Comparison of ENCODE assay signal across 15 cellular contexts in the genomic region with DNA sequence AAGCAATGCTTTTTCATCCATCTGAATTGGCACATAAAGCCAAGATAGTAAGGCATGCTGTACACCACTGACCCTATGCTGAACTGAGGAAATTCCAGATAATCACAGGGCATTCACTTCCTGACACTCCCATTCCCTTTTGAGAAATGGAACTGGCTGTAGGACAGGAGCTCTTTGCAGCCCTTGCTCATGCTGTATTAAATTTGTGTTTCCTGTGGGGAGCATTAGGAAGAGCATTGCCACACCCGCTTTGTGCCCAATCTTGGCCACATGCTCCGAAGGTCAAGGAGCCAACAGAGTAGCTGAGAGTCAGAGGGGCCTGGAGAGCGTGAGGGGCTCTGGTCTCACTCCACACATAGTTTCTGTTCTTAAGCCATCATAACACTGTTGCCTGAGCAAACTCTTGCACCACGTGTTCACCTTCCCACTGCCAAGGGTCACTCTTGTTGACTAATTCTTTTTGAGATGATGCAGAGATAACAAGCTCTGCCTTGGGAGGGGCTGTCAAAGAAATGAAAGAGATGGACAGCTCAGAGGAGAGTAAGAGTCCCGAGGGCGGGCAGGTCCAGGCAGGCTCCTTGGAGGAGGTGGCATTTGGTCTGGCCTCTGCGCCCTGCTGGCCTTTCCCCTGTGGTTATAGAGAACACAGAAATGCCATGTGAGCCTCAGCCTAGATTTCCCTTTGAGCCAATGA. TPM values are rescaled to one million over a fixed set of nuclear protein-coding genes. Genes with fewer than 3 reads are reported as not detected.
DNase-seq lines count a peak whose midpoint lies in the region; ATAC-seq, FAIRE-seq and TF ChIP-seq lines count a peak whose summit lies in the region.
"Had no signal": no experiment of that assay in that cellular context is flagged by ENCODE, and none has a peak within 500 bp of the region (broad histone marks: within the 10 kb centered on the region; RNA-seq: fewer than 3 reads in every experiment).

No MANE protein-coding gene starts in this region.

- H3K9me2 ChIP-seq in Loucy (replicated peaks; ENCODE audit: low read depth, low read length): no peaks in the 10 kb centered on the region
- H3K9me2 ChIP-seq: SK-N-SH had no signal

- intact Hi-C loops in Caco-2 (cut with micrococcal nuclease; ENCODE audit: unreplicated experiment): loop anchor here (1.0 kb wide), 2 partner anchors 8 to 22 kb away; no protein-coding TSS in a partner anchor
- intact Hi-C loops in mammary epithelial cell (cut with micrococcal nuclease): loop anchor here (1.0 kb wide), 2 partner anchors 21 to 166 kb away; no protein-coding TSS in a partner anchor
- intact Hi-C loops in left colon (cut with DNase I, micrococcal nuclease): no loop called here

- peaks cover 28% of the 10 kb centered on the region for H3K4me1 Mint-ChIP-seq in Caco-2 (ENCODE audit: low read depth, unreplicated experiment)
- no peaks in the 10 kb centered on the region for H3K4me1 Mint-ChIP-seq in activated CD8-positive, alpha-beta memory T cell treated with anti-CD3 and anti-CD28 coated beads, Interleukin-2, amount 10 ng/mL, durations not matched to agents 7 days and 5 days

- H3K9ac ChIP-seq in Loucy (ENCODE audit: low read depth, low read length, poor library complexity, severe bottlenecking) (peak overlapping the region; percentile 73), mammary epithelial cell (ENCODE audit: insufficient read depth, low read length) (peak overlapping the region; percentile 24)
- H3K9ac ChIP-seq: SK-N-SH had no signal

- in situ Hi-C loops in mammary epithelial cell (cut with MboI; ENCODE audit: low sequenced_read_pairs in 2 of 2): no loop called here

- no peaks in the 10 kb centered on the region for H3K27me3 Mint-ChIP-seq in Caco-2 (ENCODE audit: insufficient read depth, unreplicated experiment)
- peaks cover 12% of the 10 kb centered on the region for H3K27me3 Mint-ChIP-seq in activated CD8-positive, alpha-beta memory T cell treated with anti-CD3 and anti-CD28 coated beads, Interleukin-2, amount 10 ng/mL, durations not matched to agents 7 days and 5 days

- TF ChIP-seq CTCF in Caco-2 (IDR thresholded peaks at IDR 0.05; ENCODE audit: insufficient read depth in 1 of 2, low read depth in 1 of 2, low read length in 1 of 2, severe bottlenecking in 1 of 2, unreplicated experiment in 1 of 2) (no peak), Loucy (conservative IDR thresholded peaks at IDR 0.05; ENCODE audit: low read length) (no peak), mammary epithelial cell (conservative IDR thresholded peaks at IDR 0.05 in 1 of 2, IDR thresholded peaks at IDR 0.05 in 1 of 2; ENCODE audit: extremely low read depth in 1 of 2, insufficient read depth in 1 of 2, low read depth in 1 of 2, low read length in 2 of 2) (no peak), BE2C (IDR thresholded peaks at IDR 0.05; ENCODE audit: low read depth, low read length) (no peak)

- no peaks in the 10 kb centered on the region for H4K20me1 ChIP-seq in Loucy (ENCODE audit: insufficient read depth, low read length, poor library complexity, severe bottlenecking)
- H4K20me1 ChIP-seq in mammary epithelial cell (ENCODE audit: insufficient read depth, low read length): no peaks in the 10 kb centered on the region

- H3K9me3 ChIP-seq in Caco-2 (no peaks in the 10 kb centered on the region), Loucy (ENCODE audit: insufficient read depth, low read depth, low read length) (no peaks in the 10 kb centered on the region), mammary epithelial cell (replicated peaks; ENCODE audit: insufficient read depth, low read length) (no peaks in the 10 kb centered on the region), BE2C (no peaks in the 10 kb centered on the region), small intestine (ENCODE audit: control insufficient read depth, low read depth) (no peaks in the 10 kb centered on the region)
- H3K9me3 ChIP-seq: SK-N-SH, tibial nerve had no signal

- H3K4me3 ChIP-seq in Caco-2 (ENCODE audit: low read depth, low read length) (no peak overlapping the region), Loucy (ENCODE audit: low read length, poor library complexity, severe bottlenecking) (peak overlapping the region; percentile 64), mammary epithelial cell (replicated peaks in 1 of 3; ENCODE audit: insufficient read depth in 1 of 3, low read depth in 2 of 3, low read length in 3 of 3) (no peak overlapping the region), BE2C (ENCODE audit: low read depth, low read length) (no peak overlapping the region), small intestine (ENCODE audit: low read depth in 1 of 2, low read length in 2 of 2) (no peak overlapping the region)
- H3K4me3 ChIP-seq: tibial nerve had no signal

- peaks cover 8% of the 10 kb centered on the region for H3F3A ChIP-seq in Loucy (ENCODE audit: low read depth)

- no peaks in the 10 kb centered on the region for H3K9me3 Mint-ChIP-seq in Caco-2 (ENCODE audit: unreplicated experiment)
- H3K9me3 Mint-ChIP-seq in activated CD8-positive, alpha-beta memory T cell treated with anti-CD3 and anti-CD28 coated beads, Interleukin-2, amount 10 ng/mL, durations not matched to agents 7 days and 5 days (ENCODE audit: low read depth): no peaks in the 10 kb centered on the region

- no peak for FAIRE-seq in small intestine (lab: Jason Lieb, UNC)
- FAIRE-seq: GM12892 had no signal

- H3K27ac Mint-ChIP-seq in Caco-2 (ENCODE audit: unreplicated experiment): peak overlapping the region; percentile 38
- H3K27ac Mint-ChIP-seq in activated CD8-positive, alpha-beta memory T cell treated with anti-CD3 and anti-CD28 coated beads, Interleukin-2, amount 10 ng/mL, durations not matched to agents 7 days and 5 days: no peak overlapping the region

- DNase-seq in Caco-2 (peak; percentile 74 to 90), mammary epithelial cell (peak; percentile 96), left colon (no peak), BE2C (no peak), small intestine (no peak)
- DNase-seq in activated CD8-positive, alpha-beta memory T cell treated with anti-CD3 and anti-CD28 coated beads, Interleukin-2, amount 10 ng/mL, durations not matched to agents 7 days and 5 days: no peak
- DNase-seq in stimulated activated CD4-positive, alpha-beta T cell treated with anti-CD3 and anti-CD28 coated beads, Interleukin-2, amount 100 ng/mL, for 48 hours: no peak
- DNase-seq: activated naive CD4-positive, alpha-beta T cell treated with Interleukin-2 at 50 U/mL for 16 hours; central memory CD4-positive, alpha-beta T cell; NCI-H2029 treated with DMSO at 0.1 percent for 48 hours; SK-N-SH; stimulated activated CD8-positive, alpha-beta memory T cell treated with anti-CD3 and anti-CD28 coated beads, Interleukin-4, amount 100 ng/mL, for 48 hours had no signal

- BruUV-seq in Caco-2 (replicated peaks; lab: Mats Ljungman, UMichigan) (no TSS peak), mammary epithelial cell (replicated peaks; lab: Mats Ljungman, UMichigan) (no TSS peak)

- H3K27me3 ChIP-seq in Caco-2 (replicated peaks; ENCODE audit: control insufficient read depth, insufficient read depth, low read length) (no peaks in the 10 kb centered on the region), Loucy (ENCODE audit: insufficient read depth, low read length, poor library complexity, severe bottlenecking) (no peaks in the 10 kb centered on the region), mammary epithelial cell (ENCODE audit: insufficient read depth, low read length) (no peaks in the 10 kb centered on the region), BE2C (no peaks in the 10 kb centered on the region), small intestine (ENCODE audit: control insufficient read depth in 2 of 2, insufficient read depth in 2 of 2, low read length in 2 of 2) (peaks cover 0 to 5% of the 10 kb centered on the region in 2 donors)
- H3K27me3 ChIP-seq: tibial nerve had no signal

- peak; percentile 56 for ATAC-seq in left colon
- no peak for ATAC-seq in activated CD8-positive, alpha-beta memory T cell treated with anti-CD3 and anti-CD28 coated beads, Interleukin-2, amount 10 ng/mL, durations not matched to agents 7 days and 5 days

- no peaks in the 10 kb centered on the region for H3K36me3 Mint-ChIP-seq in Caco-2 (ENCODE audit: insufficient read depth, unreplicated experiment)
- no peaks in the 10 kb centered on the region for H3K36me3 Mint-ChIP-seq in activated CD8-positive, alpha-beta memory T cell treated with anti-CD3 and anti-CD28 coated beads, Interleukin-2, amount 10 ng/mL, durations not matched to agents 7 days and 5 days

- peak overlapping the region; percentile 46 for H3K4me3 Mint-ChIP-seq in Caco-2 (ENCODE audit: unreplicated experiment)
- no peak overlapping the region for H3K4me3 Mint-ChIP-seq in activated CD8-positive, alpha-beta memory T cell treated with anti-CD3 and anti-CD28 coated beads, Interleukin-2, amount 10 ng/mL, durations not matched to agents 7 days and 5 days

- peak overlapping the region; percentile 78 for H3K4me2 ChIP-seq in Loucy (ENCODE audit: low read depth, low read length, poor library complexity, severe bottlenecking)
- H3K4me2 ChIP-seq in mammary epithelial cell (ENCODE audit: insufficient read depth, low read depth, low read length): peak overlapping the region; percentile 72
- H3K4me2 ChIP-seq: SK-N-SH had no signal

- POLR2A ChIA-PET in Caco-2 (lab: Charles Lee): no interaction called here

- H3K36me3 ChIP-seq in Caco-2 (ENCODE audit: control insufficient read depth, insufficient read depth, low read length) (no peaks in the 10 kb centered on the region), Loucy (ENCODE audit: insufficient read depth, low read length) (no peaks in the 10 kb centered on the region), mammary epithelial cell (ENCODE audit: insufficient read depth, low read length) (no peaks in the 10 kb centered on the region), BE2C (no peaks in the 10 kb centered on the region), small intestine (ENCODE audit: control insufficient read depth in 2 of 2, insufficient read depth in 2 of 2, low read length in 2 of 2) (no peaks in the 10 kb centered on the region)
- H3K36me3 ChIP-seq: tibial nerve had no signal

- H3K27ac ChIP-seq in mammary epithelial cell (ENCODE audit: insufficient read depth, low read depth, low read length) (peak overlapping the region; percentile 77), small intestine (ENCODE audit: low read depth in 1 of 2, low read length in 1 of 2) (no peak overlapping the region)
- H3K27ac ChIP-seq: tibial nerve had no signal

- H3K79me2 ChIP-seq in Loucy (ENCODE audit: insufficient read depth, low read length) (no peaks in the 10 kb centered on the region), mammary epithelial cell (ENCODE audit: insufficient read depth, low read length) (no peaks in the 10 kb centered on the region)

- H3K4me1 ChIP-seq in Caco-2: peaks cover 40% of the 10 kb centered on the region
- peaks cover 59% of the 10 kb centered on the region for H3K4me1 ChIP-seq in Loucy (ENCODE audit: insufficient read depth, low read length, poor library complexity, severe bottlenecking)
- peaks cover 50% of the 10 kb centered on the region for H3K4me1 ChIP-seq in mammary epithelial cell (ENCODE audit: insufficient read depth, low read length)
- H3K4me1 ChIP-seq in BE2C: peaks cover 29% of the 10 kb centered on the region
- H3K4me1 ChIP-seq in small intestine (ENCODE audit: control insufficient read depth in 2 of 2, insufficient read depth in 1 of 2, low read depth in 1 of 2, low read length in 1 of 2): no peaks in the 10 kb centered on the region

- WGBS in mammary epithelial cell (ENCODE audit: low coverage, missing lambda C conversion rate): 16% methylated on average over 7 of the region's 7 CpGs
- 59 to 65% (median 65%) methylated on average over 7 of the region's 7 CpGs for WGBS in small intestine, 3 donors

- CTCF ChIA-PET in Caco-2 (lab: Charles Lee): interaction anchor here (0.6 to 1.4 kb wide), 10 partner anchors 20 to 255 kb away, joined by 3 to 6 read pairs (median 4); a partner anchor contains a TSS
- CTCF ChIA-PET in mammary epithelial cell (lab: Charles Lee; ENCODE audit: low non-redundant PET): no interaction called here
- CTCF ChIA-PET in activated CD8-positive, alpha-beta memory T cell treated with anti-CD3 and anti-CD28 coated beads, Interleukin-2, amount 10 ng/mL, durations not matched to agents 7 days and 5 days (lab: Charles Lee): interaction anchor here (0.9 kb wide), 1 partner anchor 20 kb away, joined by 3 read pairs; no protein-coding TSS in a partner anchor

- dilution Hi-C loops in mammary epithelial cell (cut with HindIII; ENCODE audit: low sequenced_read_pairs): no loop called here

- H2AFZ ChIP-seq in Loucy (ENCODE audit: low read length) (no peak overlapping the region), mammary epithelial cell (ENCODE audit: low read depth, low read length) (peak overlapping the region; percentile 15)

RNA-seq across cellular contexts. Expression of a gene that starts 31.7 kb away (rescaled TPM):
- total RNA-seq in Caco-2 (2022) (6.3 and 7.5 TPM in 2 replicates), mammary epithelial cell (10 to 100 TPM in 1 of 2 donors, 1 to 10 TPM in 1; 6.0 to 10.0 TPM), left colon (1 to 10 TPM; 5.3 to 7.1 TPM)
- polyA plus RNA-seq in mammary epithelial cell (6.0 TPM), small intestine (1 to 10 TPM in 2 of 3 donors, under 1 TPM in 1; 0.45 to 7.7 (median 1.6) TPM)
- polyA minus RNA-seq in mammary epithelial cell: 18.6 TPM
- 10 to 100 TPM in 1 of 2 experiments, 1 to 10 TPM in 1; 9.9 to 11.0 TPM for total RNA-seq in activated CD8-positive, alpha-beta memory T cell treated with anti-CD3 and anti-CD28 coated beads, Interleukin-2, amount 10 ng/mL, durations not matched to agents 7 days and 5 days
- polyA plus RNA-seq in BE2C (2012; ENCODE audit: insufficient read depth, insufficient read length, low read depth): 38.1 TPM

Comparison
In these comparisons a context has a peak if more than half of its experiments do, and no peak if none do; other contexts are left out.
1. DNase-seq: peak in Caco-2 (2 of 2) and mammary epithelial cell (single experiment); none in left colon (0 of 2), activated CD8-positive, alpha-beta memory T cell treated with anti-CD3 and anti-CD28 coated beads, Interleukin-2, amount 10 ng/mL, durations not matched to agents 7 days and 5 days (single experiment), BE2C (single experiment), stimulated activated CD4-positive, alpha-beta T cell treated with anti-CD3 and anti-CD28 coated beads, Interleukin-2, amount 100 ng/mL, for 48 hours (0 of 2) and small intestine (single experiment).
2. intact Hi-C loops: an anchor here in Caco-2 (1.0 kb wide) and mammary epithelial cell (1.0 kb wide); none called in left colon.